In the genomic region with DNA sequence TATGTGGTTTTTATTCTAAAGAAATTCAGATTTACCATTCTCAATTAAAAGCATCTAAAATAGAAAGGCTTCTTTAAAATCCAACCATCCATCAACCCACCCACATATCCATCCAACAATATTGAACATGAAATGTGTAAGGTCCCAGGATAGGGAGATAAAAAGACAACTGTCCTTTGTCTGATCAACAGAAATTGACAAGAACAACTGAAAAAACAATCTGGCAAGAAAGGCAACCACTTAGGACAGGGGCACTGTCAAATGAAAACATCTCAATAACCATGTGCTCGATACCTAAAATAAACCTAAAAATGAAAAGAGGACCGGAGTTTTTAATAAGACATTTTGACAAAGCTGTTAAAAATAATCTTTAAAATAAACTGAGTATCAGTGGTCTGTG, we compare ENCODE assay signal across 6 cellular contexts.
"Had no signal": no experiment of that assay in that cellular context is flagged by ENCODE, and none has a peak within 500 bp of the region (broad histone marks: within the 10 kb centered on the region; RNA-seq: fewer than 3 reads in every experiment).

No MANE protein-coding gene starts in this region.

- H3K4me3 ChIP-seq: K562 had no signal

- DNase-seq: IMR-90, KBM-7, KG1 had no signal

- H3K27ac ChIP-seq: HL-60 had no signal

- ATAC-seq: HepG2, K562 had no signal
